8 cellular contexts compared by ENCODE assay signal in genomic region chr22:29072979-29073617, GRCh38. TPM values are rescaled to one million over a fixed set of nuclear protein-coding genes. Genes with fewer than 3 reads are reported as not detected.
A peak's percentile ranks its signal among the peaks of the same experiment; 100 is the strongest.
DNase-seq lines count a peak whose midpoint lies in the region; ATAC-seq and TF ChIP-seq lines count a peak whose summit lies in the region.

TSS of gene KREMEN1 (plus strand) at chr22:29073035. CDS start at chr22:29073131, 96 bp downstream.

- ATAC-seq in mucosa of descending colon = no peak
- ATAC-seq in aorta (ENCODE audit: low FRiP score) = peak; percentile 33
- ATAC-seq in HG03159 (IDR thresholded peaks at IDR 0.05; ENCODE audit: unreplicated experiment) = no peak

- in situ Hi-C loops in ACHN (cut with HindIII; ENCODE audit: low pct_ligation_motif_present, low pct_unique_long_range_greater_than_20kb, low sequenced_read_pairs) = no loop called here

- H3K27me3 Mint-ChIP-seq in dendritic cell treated with granulocyte-macrophage colony-stimulating factor and Interleukin-4, amounts not matched to agents 40 ng/mL and 50 ng/mL, for 4 days = peaks cover 79% of the 10 kb centered on the region

- peak within 1 kb of the TSS; percentile 70 for H3K4me3 ChIP-seq in BLaER1
- peak within 1 kb of the TSS; percentile 49 for H3K4me3 ChIP-seq in HL-60 (replicated peaks; ENCODE audit: insufficient read depth, low read length)
- H3K4me3 ChIP-seq in mucosa of descending colon = peak within 1 kb of the TSS; percentile 65
- H3K4me3 ChIP-seq in aorta (ENCODE audit: low read length in 2 of 2) = peak within 1 kb of the TSS; percentile 57 to 98

- H3K4me1 Mint-ChIP-seq in dendritic cell treated with granulocyte-macrophage colony-stimulating factor and Interleukin-4, amounts not matched to agents 40 ng/mL and 50 ng/mL, for 4 days (ENCODE audit: low read depth) = peaks cover 30% of the 10 kb centered on the region

- H3K27ac ChIP-seq in BLaER1 (no peak within 1 kb of the TSS), HL-60 (replicated peaks) (no peak within 1 kb of the TSS), aorta (ENCODE audit: low read depth in 1 of 2, low read length in 2 of 2) (no peak within 1 kb of the TSS)

- WGBS in aorta, 2 donors = 1% methylated on average over 25 to 76 of the region's 76 CpGs

- H3K9me3 ChIP-seq in BLaER1 (no peaks in the 10 kb centered on the region; the same call in 1 of the 2 replicates), mucosa of descending colon (no peaks in the 10 kb centered on the region), aorta (ENCODE audit: control insufficient read depth, low read length) (no peaks in the 10 kb centered on the region)

- DNase-seq in HL-60 (ENCODE audit: low read depth in 1 of 2, low spot score in 1 of 2) = no peak
- peak; percentile 37 to 69 (median 66) for DNase-seq in mucosa of descending colon
- DNase-seq in aorta = peak in 1 of 2 donors; percentile 59
- DNase-seq in DMS114 treated with DMSO at 0.1 percent for 48 hours (lab: John Stamatoyannopoulos, UW; ENCODE audit: unreplicated experiment) = no peak
- no peak for DNase-seq in ACHN

- peak within 1 kb of the TSS; percentile 76 for H3K4me3 Mint-ChIP-seq in dendritic cell treated with granulocyte-macrophage colony-stimulating factor and Interleukin-4, amounts not matched to agents 40 ng/mL and 50 ng/mL, for 4 days

- H3K4me2 ChIP-seq in BLaER1 = peak within 1 kb of the TSS; percentile 96

- H3K27me3 ChIP-seq in BLaER1 (peaks cover 77% of the 10 kb centered on the region), HL-60 (ENCODE audit: insufficient read depth, poor library complexity, severe bottlenecking) (peaks cover 57% of the 10 kb centered on the region), aorta (ENCODE audit: control insufficient read depth in 1 of 2, insufficient read depth in 2 of 2, low read length in 1 of 2) (no peaks in the 10 kb centered on the region)

- H3K9me3 Mint-ChIP-seq in dendritic cell treated with granulocyte-macrophage colony-stimulating factor and Interleukin-4, amounts not matched to agents 40 ng/mL and 50 ng/mL, for 4 days = no peaks in the 10 kb centered on the region

- peak within 1 kb of the TSS; percentile 57 for H3K27ac Mint-ChIP-seq in dendritic cell treated with granulocyte-macrophage colony-stimulating factor and Interleukin-4, amounts not matched to agents 40 ng/mL and 50 ng/mL, for 4 days

- no peaks in the 10 kb centered on the region for H3K36me3 ChIP-seq in BLaER1
- H3K36me3 ChIP-seq in mucosa of descending colon (ENCODE audit: low read depth) = no peaks in the 10 kb centered on the region
- H3K36me3 ChIP-seq in aorta (ENCODE audit: control insufficient read depth in 1 of 2, insufficient read depth in 2 of 2, low read length in 1 of 2) = no peaks in the 10 kb centered on the region

- TF ChIP-seq CTCF in HL-60 (IDR thresholded peaks at IDR 0.05; ENCODE audit: insufficient read depth, low read length) = no peak
- no peak for TF ChIP-seq CTCF in mucosa of descending colon (IDR thresholded peaks at IDR 0.05)

- intact Hi-C loops in dendritic cell treated with granulocyte-macrophage colony-stimulating factor and Interleukin-4, amounts not matched to agents 40 ng/mL and 50 ng/mL, for 4 days (cut with micrococcal nuclease) = loop anchor here (5.0 kb wide), 1 partner anchor 79 kb away; no protein-coding TSS in a partner anchor
- intact Hi-C loops in mucosa of descending colon (cut with DNase I, micrococcal nuclease) = no loop called here
- intact Hi-C loops in aorta (cut with DNase I) = no loop called here

- H3K4me1 ChIP-seq in BLaER1 = peaks cover 23% of the 10 kb centered on the region
- H3K4me1 ChIP-seq in mucosa of descending colon (ENCODE audit: low read depth) = peaks cover 31% of the 10 kb centered on the region
- no peaks in the 10 kb centered on the region for H3K4me1 ChIP-seq in aorta (ENCODE audit: control insufficient read depth in 1 of 2, insufficient read depth in 2 of 2, low read length in 2 of 2)

- peak within 1 kb of the TSS; percentile 55 for H3K9ac ChIP-seq in BLaER1

- peaks cover 40% of the 10 kb centered on the region for H4K20me1 ChIP-seq in BLaER1

- H3K36me3 Mint-ChIP-seq in dendritic cell treated with granulocyte-macrophage colony-stimulating factor and Interleukin-4, amounts not matched to agents 40 ng/mL and 50 ng/mL, for 4 days (ENCODE audit: low read depth) = no peaks in the 10 kb centered on the region

RNA-seq across cellular contexts. Expression of gene KREMEN1, which starts in this region (rescaled TPM):
- total RNA-seq in mucosa of descending colon (10 to 100 TPM; 18.3 to 35.1 (median 28.6) TPM), aorta (10 to 100 TPM; 13.4 to 19.1 TPM)
- polyA plus RNA-seq in aorta = 1 to 10 TPM; 1.9 to 3.6 TPM

Comparison
In these comparisons a context has a peak if more than half of its experiments do, and no peak if none do; other contexts are left out.
1. DNase-seq: peak in mucosa of descending colon (3 of 3); none in HL-60 (0 of 2), DMS114 treated with DMSO at 0.1 percent for 48 hours (single experiment) and ACHN (single experiment).
2. Peak in every context shown above with its lines, with median percentiles within 50 percentile points of each other: H3K4me3 ChIP-seq.